Comparison of ENCODE assay signal across 1 cellular context in the genomic region with DNA sequence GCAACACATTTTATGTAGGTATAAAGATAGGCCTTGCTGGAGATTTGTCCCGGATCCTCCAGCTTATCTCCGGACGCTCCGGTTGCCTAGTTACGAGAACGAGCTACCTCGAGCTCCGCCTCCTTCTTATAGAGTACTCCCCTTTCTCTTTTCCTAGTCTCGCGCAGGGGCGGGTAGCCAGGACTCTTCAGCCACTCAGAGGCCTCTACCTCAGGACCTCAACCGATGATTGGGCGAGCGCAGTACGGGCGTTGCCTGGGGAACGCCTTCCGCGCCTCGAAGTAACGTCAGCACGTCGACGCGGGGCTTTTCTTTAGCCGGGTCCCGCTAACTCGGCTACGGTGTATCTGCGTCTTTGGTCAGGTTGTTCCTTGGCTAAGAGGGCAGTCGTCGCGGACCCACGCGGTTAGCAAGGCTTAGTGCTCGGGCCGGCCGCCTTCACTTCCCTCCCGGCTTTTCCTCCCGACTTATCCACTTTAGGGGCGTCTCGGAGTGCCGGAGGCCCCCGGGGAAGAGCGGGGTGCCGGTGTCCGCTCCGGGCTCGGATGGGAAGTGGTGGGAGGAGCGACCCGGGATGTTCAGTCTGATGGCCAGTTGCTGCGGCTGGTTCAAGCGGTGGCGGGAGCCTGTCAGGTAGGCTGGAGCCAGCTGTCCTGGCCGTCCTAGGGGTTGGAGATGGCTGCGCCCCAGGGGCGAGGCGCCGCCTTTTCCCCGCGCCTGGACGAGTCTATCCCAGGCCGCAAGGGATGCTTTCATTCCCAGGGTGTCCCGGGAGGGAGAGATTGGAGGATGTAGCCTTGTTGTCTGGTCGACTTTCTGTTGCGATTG.
TF ChIP-seq lines count a peak whose summit lies in the region.

A gene (plus strand): TSS at position 306 of the 828 bp plus-strand sequence. CDS start 269 bp downstream, at position 575.

TF ChIP-seq in HepG2, 621 proteins besides CTCF, POLR2A, EP300 and RAD21 (continued from another document and continues in another):
- TF ChIP-seq, protein P1, sequence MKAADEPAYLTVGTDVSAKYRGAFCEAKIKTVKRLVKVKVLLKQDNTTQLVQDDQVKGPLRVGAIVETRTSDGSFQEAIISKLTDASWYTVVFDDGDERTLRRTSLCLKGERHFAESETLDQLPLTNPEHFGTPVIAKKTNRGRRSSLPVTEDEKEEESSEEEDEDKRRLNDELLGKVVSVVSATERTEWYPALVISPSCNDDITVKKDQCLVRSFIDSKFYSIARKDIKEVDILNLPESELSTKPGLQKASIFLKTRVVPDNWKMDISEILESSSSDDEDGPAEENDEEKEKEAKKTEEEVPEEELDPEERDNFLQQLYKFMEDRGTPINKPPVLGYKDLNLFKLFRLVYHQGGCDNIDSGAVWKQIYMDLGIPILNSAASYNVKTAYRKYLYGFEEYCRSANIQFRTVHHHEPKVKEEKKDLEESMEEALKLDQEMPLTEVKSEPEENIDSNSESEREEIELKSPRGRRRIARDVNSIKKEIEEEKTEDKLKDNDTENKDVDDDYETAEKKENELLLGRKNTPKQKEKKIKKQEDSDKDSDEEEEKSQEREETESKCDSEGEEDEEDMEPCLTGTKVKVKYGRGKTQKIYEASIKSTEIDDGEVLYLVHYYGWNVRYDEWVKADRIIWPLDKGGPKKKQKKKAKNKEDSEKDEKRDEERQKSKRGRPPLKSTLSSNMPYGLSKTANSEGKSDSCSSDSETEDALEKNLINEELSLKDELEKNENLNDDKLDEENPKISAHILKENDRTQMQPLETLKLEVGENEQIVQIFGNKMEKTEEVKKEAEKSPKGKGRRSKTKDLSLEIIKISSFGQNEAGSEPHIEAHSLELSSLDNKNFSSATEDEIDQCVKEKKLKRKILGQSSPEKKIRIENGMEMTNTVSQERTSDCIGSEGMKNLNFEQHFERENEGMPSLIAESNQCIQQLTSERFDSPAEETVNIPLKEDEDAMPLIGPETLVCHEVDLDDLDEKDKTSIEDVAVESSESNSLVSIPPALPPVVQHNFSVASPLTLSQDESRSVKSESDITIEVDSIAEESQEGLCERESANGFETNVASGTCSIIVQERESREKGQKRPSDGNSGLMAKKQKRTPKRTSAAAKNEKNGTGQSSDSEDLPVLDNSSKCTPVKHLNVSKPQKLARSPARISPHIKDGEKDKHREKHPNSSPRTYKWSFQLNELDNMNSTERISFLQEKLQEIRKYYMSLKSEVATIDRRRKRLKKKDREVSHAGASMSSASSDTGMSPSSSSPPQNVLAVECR (CRISPR knock-in tag; IDR thresholded peaks at IDR 0.05; ENCODE audit: borderline replicate concordance): peak; percentile 97
- TF ChIP-seq ARNT (IDR thresholded peaks at IDR 0.05): no peak
- peak; percentile 42; the same call in 1 of the 2 replicates for TF ChIP-seq MIER3 (CRISPR knock-in tag; IDR thresholded peaks at IDR 0.05; ENCODE audit: borderline replicate concordance)
- TF ChIP-seq FOXM1 (CRISPR knock-in tag; IDR thresholded peaks at IDR 0.05): no peak
- TF ChIP-seq ZNF430 (CRISPR knock-in tag; IDR thresholded peaks at IDR 0.05): 0 out of 2 replicates have a peak, but pooled peaks have one; percentile 52
- peak; percentile 58; the same call in 1 of the 2 replicates for TF ChIP-seq PHF20 (CRISPR knock-in tag; IDR thresholded peaks at IDR 0.05)
- TF ChIP-seq TEAD3 (CRISPR knock-in tag; optimal IDR thresholded peaks at IDR 0.05; ENCODE audit: borderline replicate concordance): no peak
- TF ChIP-seq NONO (IDR thresholded peaks at IDR 0.05): no peak
- TF ChIP-seq NONO (CRISPR knock-in tag; conservative IDR thresholded peaks at IDR 0.05): 0 out of 2 replicates have a peak, but pooled peaks have one; percentile 38
- peak; percentile 46; the same call in 1 of the 2 replicates for TF ChIP-seq YEATS2 (CRISPR knock-in tag; IDR thresholded peaks at IDR 0.05; ENCODE audit: borderline replicate concordance)
- no peak for TF ChIP-seq ZNF670 (CRISPR knock-in tag; IDR thresholded peaks at IDR 0.05; ENCODE audit: borderline replicate concordance)
- TF ChIP-seq SPEN (CRISPR knock-in tag; IDR thresholded peaks at IDR 0.05; ENCODE audit: low read depth): 0 out of 2 replicates have a peak, but pooled peaks have one; percentile 37
- TF ChIP-seq, protein P2, sequence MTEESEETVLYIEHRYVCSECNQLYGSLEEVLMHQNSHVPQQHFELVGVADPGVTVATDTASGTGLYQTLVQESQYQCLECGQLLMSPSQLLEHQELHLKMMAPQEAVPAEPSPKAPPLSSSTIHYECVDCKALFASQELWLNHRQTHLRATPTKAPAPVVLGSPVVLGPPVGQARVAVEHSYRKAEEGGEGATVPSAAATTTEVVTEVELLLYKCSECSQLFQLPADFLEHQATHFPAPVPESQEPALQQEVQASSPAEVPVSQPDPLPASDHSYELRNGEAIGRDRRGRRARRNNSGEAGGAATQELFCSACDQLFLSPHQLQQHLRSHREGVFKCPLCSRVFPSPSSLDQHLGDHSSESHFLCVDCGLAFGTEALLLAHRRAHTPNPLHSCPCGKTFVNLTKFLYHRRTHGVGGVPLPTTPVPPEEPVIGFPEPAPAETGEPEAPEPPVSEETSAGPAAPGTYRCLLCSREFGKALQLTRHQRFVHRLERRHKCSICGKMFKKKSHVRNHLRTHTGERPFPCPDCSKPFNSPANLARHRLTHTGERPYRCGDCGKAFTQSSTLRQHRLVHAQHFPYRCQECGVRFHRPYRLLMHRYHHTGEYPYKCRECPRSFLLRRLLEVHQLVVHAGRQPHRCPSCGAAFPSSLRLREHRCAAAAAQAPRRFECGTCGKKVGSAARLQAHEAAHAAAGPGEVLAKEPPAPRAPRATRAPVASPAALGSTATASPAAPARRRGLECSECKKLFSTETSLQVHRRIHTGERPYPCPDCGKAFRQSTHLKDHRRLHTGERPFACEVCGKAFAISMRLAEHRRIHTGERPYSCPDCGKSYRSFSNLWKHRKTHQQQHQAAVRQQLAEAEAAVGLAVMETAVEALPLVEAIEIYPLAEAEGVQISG (CRISPR knock-in tag; IDR thresholded peaks at IDR 0.05): peak; percentile 53
- TF ChIP-seq ZNF431 (CRISPR knock-in tag; IDR thresholded peaks at IDR 0.05; ENCODE audit: borderline replicate concordance, low read depth): no peak
- TF ChIP-seq KLF13 (CRISPR knock-in tag; IDR thresholded peaks at IDR 0.05): 0 out of 2 replicates have a peak, but pooled peaks have one; percentile 19
- no peak for TF ChIP-seq MAFF (IDR thresholded peaks at IDR 0.05; ENCODE audit: low read depth, low read length)
- TF ChIP-seq RFX3 (CRISPR knock-in tag; IDR thresholded peaks at IDR 0.05): peak; percentile 85
- TF ChIP-seq ZNF883 (CRISPR knock-in tag; IDR thresholded peaks at IDR 0.05; ENCODE audit: not compliant biosample characterization): peak; percentile 30
- no peak for TF ChIP-seq SMC3 (IDR thresholded peaks at IDR 0.05; ENCODE audit: low read length)
- TF ChIP-seq ZNF850 (CRISPR knock-in tag; conservative IDR thresholded peaks at IDR 0.05): no peak
- TF ChIP-seq DNMT1 (CRISPR knock-in tag; IDR thresholded peaks at IDR 0.05): no peak
- TF ChIP-seq, protein P3, sequence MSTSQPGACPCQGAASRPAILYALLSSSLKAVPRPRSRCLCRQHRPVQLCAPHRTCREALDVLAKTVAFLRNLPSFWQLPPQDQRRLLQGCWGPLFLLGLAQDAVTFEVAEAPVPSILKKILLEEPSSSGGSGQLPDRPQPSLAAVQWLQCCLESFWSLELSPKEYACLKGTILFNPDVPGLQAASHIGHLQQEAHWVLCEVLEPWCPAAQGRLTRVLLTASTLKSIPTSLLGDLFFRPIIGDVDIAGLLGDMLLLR (CRISPR knock-in tag; IDR thresholded peaks at IDR 0.05): 0 out of 2 replicates have a peak, but pooled peaks have one; percentile 60
- peak; percentile 83 for TF ChIP-seq SIN3B (IDR thresholded peaks at IDR 0.05; ENCODE audit: low read length)
- TF ChIP-seq, protein P4, sequence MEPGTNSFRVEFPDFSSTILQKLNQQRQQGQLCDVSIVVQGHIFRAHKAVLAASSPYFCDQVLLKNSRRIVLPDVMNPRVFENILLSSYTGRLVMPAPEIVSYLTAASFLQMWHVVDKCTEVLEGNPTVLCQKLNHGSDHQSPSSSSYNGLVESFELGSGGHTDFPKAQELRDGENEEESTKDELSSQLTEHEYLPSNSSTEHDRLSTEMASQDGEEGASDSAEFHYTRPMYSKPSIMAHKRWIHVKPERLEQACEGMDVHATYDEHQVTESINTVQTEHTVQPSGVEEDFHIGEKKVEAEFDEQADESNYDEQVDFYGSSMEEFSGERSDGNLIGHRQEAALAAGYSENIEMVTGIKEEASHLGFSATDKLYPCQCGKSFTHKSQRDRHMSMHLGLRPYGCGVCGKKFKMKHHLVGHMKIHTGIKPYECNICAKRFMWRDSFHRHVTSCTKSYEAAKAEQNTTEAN (CRISPR knock-in tag; conservative IDR thresholded peaks at IDR 0.05): 0 out of 2 replicates have a peak, but pooled peaks have one; percentile 33
- TF ChIP-seq, protein P5, sequence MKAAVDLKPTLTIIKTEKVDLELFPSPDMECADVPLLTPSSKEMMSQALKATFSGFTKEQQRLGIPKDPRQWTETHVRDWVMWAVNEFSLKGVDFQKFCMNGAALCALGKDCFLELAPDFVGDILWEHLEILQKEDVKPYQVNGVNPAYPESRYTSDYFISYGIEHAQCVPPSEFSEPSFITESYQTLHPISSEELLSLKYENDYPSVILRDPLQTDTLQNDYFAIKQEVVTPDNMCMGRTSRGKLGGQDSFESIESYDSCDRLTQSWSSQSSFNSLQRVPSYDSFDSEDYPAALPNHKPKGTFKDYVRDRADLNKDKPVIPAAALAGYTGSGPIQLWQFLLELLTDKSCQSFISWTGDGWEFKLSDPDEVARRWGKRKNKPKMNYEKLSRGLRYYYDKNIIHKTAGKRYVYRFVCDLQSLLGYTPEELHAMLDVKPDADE (CRISPR knock-in tag; IDR thresholded peaks at IDR 0.05): no peak
- TF ChIP-seq, protein P6, sequence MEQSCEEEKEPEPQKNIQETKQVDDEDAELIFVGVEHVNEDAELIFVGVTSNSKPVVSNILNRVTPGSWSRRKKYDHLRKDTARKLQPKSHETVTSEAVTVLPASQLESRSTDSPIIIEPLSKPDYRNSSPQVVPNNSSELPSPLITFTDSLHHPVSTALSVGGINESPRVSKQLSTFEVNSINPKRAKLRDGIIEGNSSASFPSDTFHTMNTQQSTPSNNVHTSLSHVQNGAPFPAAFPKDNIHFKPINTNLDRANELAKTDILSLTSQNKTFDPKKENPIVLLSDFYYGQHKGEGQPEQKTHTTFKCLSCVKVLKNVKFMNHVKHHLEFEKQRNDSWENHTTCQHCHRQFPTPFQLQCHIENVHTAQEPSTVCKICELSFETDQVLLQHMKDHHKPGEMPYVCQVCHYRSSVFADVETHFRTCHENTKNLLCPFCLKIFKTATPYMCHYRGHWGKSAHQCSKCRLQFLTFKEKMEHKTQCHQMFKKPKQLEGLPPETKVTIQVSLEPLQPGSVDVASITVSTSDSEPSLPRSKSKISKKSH (CRISPR knock-in tag; IDR thresholded peaks at IDR 0.05; ENCODE audit: borderline replicate concordance): no peak
- peak; percentile 66 for TF ChIP-seq HNRNPLL (IDR thresholded peaks at IDR 0.05; ENCODE audit: low read depth, low read length, poor library complexity, severe bottlenecking)
- TF ChIP-seq ZNF317 (CRISPR knock-in tag; IDR thresholded peaks at IDR 0.05): peak; percentile 71
- peak; percentile 66; the same call in 1 of the 2 replicates for TF ChIP-seq ZNF724P (CRISPR knock-in tag; IDR thresholded peaks at IDR 0.05; ENCODE audit: borderline replicate concordance)
- peak; percentile 43; the same call in 1 of the 2 replicates for TF ChIP-seq ZNF350 (CRISPR knock-in tag; IDR thresholded peaks at IDR 0.05; ENCODE audit: borderline replicate concordance, low read depth)
- no peak for TF ChIP-seq SMAD9 (CRISPR knock-in tag; IDR thresholded peaks at IDR 0.05)
- no peak for TF ChIP-seq FOSL1 (CRISPR knock-in tag; IDR thresholded peaks at IDR 0.05; ENCODE audit: borderline replicate concordance)
- 0 out of 2 replicates have a peak, but pooled peaks have one; percentile 39 for TF ChIP-seq TOPORS (CRISPR knock-in tag; IDR thresholded peaks at IDR 0.05)
- TF ChIP-seq ZNF3 (CRISPR knock-in tag; IDR thresholded peaks at IDR 0.05): no peak
- TF ChIP-seq HNF4G (IDR thresholded peaks at IDR 0.05; ENCODE audit: borderline replicate concordance, low read depth, low read length): no peak
- no peak for TF ChIP-seq HNF4G (CRISPR knock-in tag; IDR thresholded peaks at IDR 0.05; ENCODE audit: borderline replicate concordance, low read depth)
- TF ChIP-seq FOXK1 (CRISPR knock-in tag; IDR thresholded peaks at IDR 0.05; ENCODE audit: borderline replicate concordance, low read depth): 0 out of 2 replicates have a peak, but pooled peaks have one; percentile 31
- TF ChIP-seq, protein P7, sequence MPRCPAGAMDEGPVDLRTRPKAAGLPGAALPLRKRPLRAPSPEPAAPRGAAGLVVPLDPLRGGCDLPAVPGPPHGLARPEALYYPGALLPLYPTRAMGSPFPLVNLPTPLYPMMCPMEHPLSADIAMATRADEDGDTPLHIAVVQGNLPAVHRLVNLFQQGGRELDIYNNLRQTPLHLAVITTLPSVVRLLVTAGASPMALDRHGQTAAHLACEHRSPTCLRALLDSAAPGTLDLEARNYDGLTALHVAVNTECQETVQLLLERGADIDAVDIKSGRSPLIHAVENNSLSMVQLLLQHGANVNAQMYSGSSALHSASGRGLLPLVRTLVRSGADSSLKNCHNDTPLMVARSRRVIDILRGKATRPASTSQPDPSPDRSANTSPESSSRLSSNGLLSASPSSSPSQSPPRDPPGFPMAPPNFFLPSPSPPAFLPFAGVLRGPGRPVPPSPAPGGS (CRISPR knock-in tag; IDR thresholded peaks at IDR 0.05): no peak
- peak; percentile 74 for TF ChIP-seq ZNF124 (CRISPR knock-in tag; IDR thresholded peaks at IDR 0.05)
- TF ChIP-seq TCF12 (IDR thresholded peaks at IDR 0.05): no peak
- no peak for TF ChIP-seq TCF12 (CRISPR knock-in tag; IDR thresholded peaks at IDR 0.05)
- peak; percentile 43; the same call in 1 of the 2 replicates for TF ChIP-seq ZNF264 (CRISPR knock-in tag; IDR thresholded peaks at IDR 0.05)
- no peak for TF ChIP-seq MBD4 (IDR thresholded peaks at IDR 0.05; ENCODE audit: borderline replicate concordance, low read length)
- TF ChIP-seq RFX1 (IDR thresholded peaks at IDR 0.05): peak; percentile 94
- TF ChIP-seq ZNF460 (CRISPR knock-in tag; IDR thresholded peaks at IDR 0.05; ENCODE audit: borderline replicate concordance): no peak
- no peak for TF ChIP-seq FOXA1 (IDR thresholded peaks at IDR 0.05)
- TF ChIP-seq FOXA1 (CRISPR knock-in tag; IDR thresholded peaks at IDR 0.05): no peak
- peak; percentile 92 for TF ChIP-seq KMT2B (CRISPR knock-in tag; IDR thresholded peaks at IDR 0.05)
- no peak for TF ChIP-seq RFXANK (CRISPR knock-in tag; IDR thresholded peaks at IDR 0.05)
- no peak for TF ChIP-seq GATA4 (IDR thresholded peaks at IDR 0.05; ENCODE audit: borderline replicate concordance, low read depth)
